ENCODE assay signal across 22 cellular contexts in genomic region chr3:155646554-155647189, GRCh38.
"Had no signal": no experiment of that assay in that cellular context is flagged by ENCODE, and none has a peak within 500 bp of the region (broad histone marks: within the 10 kb centered on the region; RNA-seq: fewer than 3 reads in every experiment).

No MANE protein-coding gene starts in this region.

- H3K9me3 ChIP-seq: prostate gland, thyroid gland had no signal

- H3K27ac ChIP-seq: brain microvascular endothelial cell, coronary artery, foreskin keratinocyte, prostate gland, thyroid gland had no signal

- DNase-seq: activated CD4-positive, alpha-beta T cell treated with anti-CD3 and anti-CD28 coated beads, Interleukin-2, amount 10 ng/mL, durations not matched to agents 24 days and 14 days; activated CD8-positive, alpha-beta T cell treated with anti-CD3 and anti-CD28 coated beads for 36 hours; activated naive CD4-positive, alpha-beta T cell treated with Interleukin-2 at 50 U/mL for 16 hours; activated naive CD8-positive, alpha-beta T cell treated with anti-CD3 and anti-CD28 coated beads, Interleukin-2, amount 10 ng/mL, durations not matched to agents 7 days and 5 days; activated T-cell treated with anti-CD3 and anti-CD28 coated beads, Interleukin-2, amount 50 U/mL, for 1 hour; amygdala; brain microvascular endothelial cell; foreskin keratinocyte; hypothalamus; islet precursor cell; midbrain; nephron progenitor cell; right cardiac atrium; stimulated activated CD4-positive, alpha-beta T cell treated with anti-CD3 and anti-CD28 coated beads, Interleukin-4, amount 100 ng/mL, for 4 hours; T-helper 1 cell; T-helper 9 cell; thyroid gland had no signal

- ATAC-seq: activated CD8-positive, alpha-beta T cell treated with anti-CD3 and anti-CD28 coated beads for 36 hours; activated T-helper 17 cell treated with anti-CD3 and anti-CD28 coated beads, Interleukin-2, amount 50 U/mL, for 72 hours; foreskin keratinocyte; right cardiac atrium; stimulated activated memory B cell treated with anti-CD40 and anti-IgM and Interleukin-4, amounts not matched to agents 10 μg/mL and 1 μg/mL and 100 μg/mL, for 72 hours had no signal

- H3K4me1 ChIP-seq: foreskin keratinocyte, prostate gland had no signal

- H3K4me3 ChIP-seq: coronary artery, lung, prostate gland, thyroid gland had no signal

- H3K36me3 ChIP-seq: brain microvascular endothelial cell, prostate gland, thyroid gland had no signal

- H3K27me3 ChIP-seq: brain microvascular endothelial cell, foreskin keratinocyte, thyroid gland had no signal
